ENCODE assay signal across 28 cellular contexts in the genomic region with DNA sequence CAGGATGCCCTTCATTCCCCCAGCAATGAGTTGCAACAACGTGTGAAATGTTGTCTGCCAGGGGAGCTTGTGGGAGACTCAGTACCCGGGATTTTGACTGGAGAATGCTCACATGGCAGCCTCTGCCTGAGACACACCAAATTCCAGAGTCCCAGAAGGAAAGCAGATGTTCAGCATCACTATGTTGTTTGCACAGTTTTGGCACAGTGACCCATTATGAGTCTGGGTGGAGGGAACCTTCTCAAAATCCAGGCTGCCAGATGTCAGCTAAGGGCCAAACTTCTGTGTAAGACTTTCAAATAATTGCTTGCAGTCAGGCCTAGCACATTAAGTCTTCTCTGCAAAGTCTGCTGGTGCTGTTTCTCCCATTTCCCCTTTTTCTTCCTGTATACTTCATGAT.
"Had no signal": no experiment of that assay in that cellular context is flagged by ENCODE, and none has a peak within 500 bp of the region (broad histone marks: within the 10 kb centered on the region; RNA-seq: fewer than 3 reads in every experiment).

No MANE protein-coding gene starts in this region.

- H3K4me3 ChIP-seq: colonic mucosa, esophagus squamous epithelium, heart left ventricle, lung, sigmoid colon, thyroid gland, upper lobe of left lung had no signal

- H3K36me3 Mint-ChIP-seq: activated naive CD8-positive, alpha-beta T cell; naive B cell; stimulated activated effector memory CD8-positive, alpha-beta T cell treated with anti-CD3 and anti-CD28 coated beads, Interleukin-12 subunit alpha, Interleukin-12 subunit beta, amount 100 ng/mL, for 72 hours had no signal

- H3K4me1 ChIP-seq: colonic mucosa, esophagus squamous epithelium, sigmoid colon, thyroid gland, upper lobe of left lung had no signal

- H3K9me3 ChIP-seq: colonic mucosa, esophagus squamous epithelium, neutrophil, sigmoid colon, thyroid gland, upper lobe of left lung had no signal

- H3K4me1 Mint-ChIP-seq: activated CD4-positive, alpha-beta T cell treated with anti-CD3 and anti-CD28 coated beads, Interleukin-2, amount 10 ng/mL, durations not matched to agents 7 days and 5 days; naive B cell; stimulated activated effector memory CD8-positive, alpha-beta T cell treated with anti-CD3 and anti-CD28 coated beads, Interleukin-12 subunit alpha, Interleukin-12 subunit beta, amount 100 ng/mL, for 72 hours; stimulated activated naive CD8-positive, alpha-beta T cell treated with anti-CD3 and anti-CD28 coated beads, Interleukin-15, amount 100 ng/mL, for 72 hours; T-helper 17 cell had no signal

- H3K27ac ChIP-seq: colonic mucosa, epithelial cell of prostate, esophagus squamous epithelium, heart left ventricle, neutrophil, sigmoid colon, thyroid gland, upper lobe of left lung had no signal

- H3K36me3 ChIP-seq: colonic mucosa, esophagus squamous epithelium, heart left ventricle, neutrophil, sigmoid colon, thyroid gland, upper lobe of left lung had no signal

- H3K9me3 Mint-ChIP-seq: activated CD4-positive, alpha-beta T cell treated with anti-CD3 and anti-CD28 coated beads, Interleukin-2, amount 10 ng/mL, durations not matched to agents 7 days and 5 days; activated CD8-positive, alpha-beta T cell treated with anti-CD3 and anti-CD28 coated beads for 36 hours; nephron progenitor cell had no signal

- H3K27ac Mint-ChIP-seq: activated CD4-positive, alpha-beta T cell treated with anti-CD3 and anti-CD28 coated beads, Interleukin-2, amount 10 ng/mL, durations not matched to agents 7 days and 5 days; activated CD8-positive, alpha-beta T cell treated with anti-CD3 and anti-CD28 coated beads for 36 hours; activated naive CD8-positive, alpha-beta T cell; naive B cell; nephron progenitor cell; progenitor cell of endocrine pancreas; stimulated activated effector memory CD8-positive, alpha-beta T cell treated with anti-CD3 and anti-CD28 coated beads, Interleukin-12 subunit alpha, Interleukin-12 subunit beta, amount 100 ng/mL, for 72 hours; stimulated activated naive CD8-positive, alpha-beta T cell treated with anti-CD3 and anti-CD28 coated beads, Interleukin-15, amount 100 ng/mL, for 72 hours; T-helper 17 cell had no signal

- H3K27me3 ChIP-seq: colonic mucosa, esophagus squamous epithelium, heart left ventricle, neutrophil, sigmoid colon, thyroid gland, upper lobe of left lung had no signal

- H3K4me3 Mint-ChIP-seq: activated CD4-positive, alpha-beta T cell treated with anti-CD3 and anti-CD28 coated beads, Interleukin-2, amount 10 ng/mL, durations not matched to agents 7 days and 5 days; activated CD8-positive, alpha-beta T cell treated with anti-CD3 and anti-CD28 coated beads for 36 hours; activated naive CD8-positive, alpha-beta T cell; nephron progenitor cell; stimulated activated effector memory CD8-positive, alpha-beta T cell treated with anti-CD3 and anti-CD28 coated beads, Interleukin-12 subunit alpha, Interleukin-12 subunit beta, amount 100 ng/mL, for 72 hours; stimulated activated naive CD8-positive, alpha-beta T cell treated with anti-CD3 and anti-CD28 coated beads, Interleukin-15, amount 100 ng/mL, for 72 hours; T-helper 17 cell had no signal

- DNase-seq: activated CD4-positive, alpha-beta T cell treated with anti-CD3 and anti-CD28 coated beads, Interleukin-2, amount 10 ng/mL, durations not matched to agents 7 days and 5 days; activated CD4-positive, CD25-positive, alpha-beta regulatory T cell treated with anti-CD3 and anti-CD28 coated beads, Interleukin-2, amount 50 U/mL, for 72 hours; activated CD8-positive, alpha-beta T cell treated with anti-CD3 and anti-CD28 coated beads for 36 hours; activated naive CD4-positive, alpha-beta T cell treated with Interleukin-2 at 50 U/mL for 16 hours; activated T-cell treated with anti-CD3 and anti-CD28 coated beads, Interleukin-2, amount 50 U/mL, for 48 hours; anterior cingulate cortex; cerebellar nuclear complex; colonic mucosa; effector CD8-positive, alpha-beta T cell; esophagus squamous epithelium; naive B cell; nephron progenitor cell; sigmoid colon; small intestine; stimulated activated CD4-positive, alpha-beta T cell treated with anti-CD3 and anti-CD28 coated beads, Interleukin-4, amount 100 ng/mL, for 24 hours; stimulated activated naive CD8-positive, alpha-beta T cell treated with anti-CD3 and anti-CD28 coated beads, Interleukin-15, amount 100 ng/mL, for 72 hours; substantia nigra; T-helper 17 cell; thyroid gland; upper lobe of left lung had no signal

- ATAC-seq: activated CD8-positive, alpha-beta T cell treated with anti-CD3 and anti-CD28 coated beads for 36 hours; left lobe of liver; stimulated activated effector memory CD8-positive, alpha-beta T cell treated with anti-CD3 and anti-CD28 coated beads, Interleukin-12 subunit alpha, Interleukin-12 subunit beta, amount 100 ng/mL, for 72 hours; stimulated activated naive CD8-positive, alpha-beta T cell treated with anti-CD3 and anti-CD28 coated beads, Interleukin-15, amount 100 ng/mL, for 72 hours; T-helper 17 cell had no signal

- H3K27me3 Mint-ChIP-seq: activated CD4-positive, alpha-beta T cell treated with anti-CD3 and anti-CD28 coated beads, Interleukin-2, amount 10 ng/mL, durations not matched to agents 7 days and 5 days; activated CD8-positive, alpha-beta T cell treated with anti-CD3 and anti-CD28 coated beads for 36 hours; activated naive CD8-positive, alpha-beta T cell; naive B cell; stimulated activated naive CD8-positive, alpha-beta T cell treated with anti-CD3 and anti-CD28 coated beads, Interleukin-15, amount 100 ng/mL, for 72 hours; T-helper 17 cell had no signal
